Comparison of ENCODE assay signal across 21 cellular contexts in genomic region chr10:30353851-30354250, GRCh38. TPM values are rescaled to one million over a fixed set of nuclear protein-coding genes. Genes with fewer than 3 reads are reported as not detected.
DNase-seq lines count a peak whose midpoint lies in the region; ATAC-seq, FAIRE-seq and TF ChIP-seq lines count a peak whose summit lies in the region.
"Had no signal": no experiment of that assay in that cellular context is flagged by ENCODE, and none has a peak within 500 bp of the region (broad histone marks: within the 10 kb centered on the region; RNA-seq: fewer than 3 reads in every experiment).

No MANE protein-coding gene starts in this region.

- H3F3A ChIP-seq in GM23248 (ENCODE audit: insufficient read depth) = peaks cover 16% of the 10 kb centered on the region; the same call in 1 of the 2 replicates

- H3K4me2 ChIP-seq in GM23248 (ENCODE audit: unreplicated experiment) = peak overlapping the region; percentile 6

- H3K4me3 ChIP-seq in GM23248 = no peak overlapping the region
- H3K4me3 ChIP-seq in suprapubic skin = no peak overlapping the region
- H3K4me3 ChIP-seq: stomach had no signal

- ATAC-seq in SK-N-SH treated with all-trans-retinoic acid at 6 μM for 48 hours = peak; percentile 60
- ATAC-seq: T-helper 17 cell had no signal

- no peaks in the 10 kb centered on the region for H4K20me1 ChIP-seq in GM23248 (ENCODE audit: insufficient read depth)

- TF ChIP-seq CTCF in suprapubic skin (IDR thresholded peaks at IDR 0.05) = no peak

- peak overlapping the region; percentile 72 for H3K27ac ChIP-seq in GM23248
- no peak overlapping the region for H3K27ac ChIP-seq in suprapubic skin
- H3K27ac ChIP-seq: RWPE1, stomach had no signal

- no peaks in the 10 kb centered on the region for H3K9me2 ChIP-seq in GM23248 (ENCODE audit: insufficient read depth)

- in situ Hi-C loops in GM23248 (cut with MboI) = no loop called here

- no peak overlapping the region for H2AFZ ChIP-seq in GM23248

- TF ChIP-seq POLR2A in suprapubic skin (IDR thresholded peaks at IDR 0.05) = no peak

- DNase-seq in GM23248 (peak; percentile 93), fibroblast of peridontal ligament (ENCODE audit: extremely low read depth) (peak; percentile 82), urothelium cell line (ENCODE audit: low spot score) (peak; percentile 27), SW 1271 (lab: John Stamatoyannopoulos, UW) (no peak), HuH-7.5 (ENCODE audit: low spot score) (no peak), suprapubic skin (ENCODE audit: low spot score in 2 of 2) (no peak)
- DNase-seq: activated CD4-positive, CD25-positive, alpha-beta regulatory T cell treated with anti-CD3 and anti-CD28 coated beads, Interleukin-2, amount 50 U/mL, for 72 hours; activated CD8-positive, alpha-beta memory T cell treated with anti-CD3 and anti-CD28 coated beads, Interleukin-2, amount 50 U/mL, for 4 hours; activated naive CD4-positive, alpha-beta T cell treated with anti-CD3 and anti-CD28 coated beads, Interleukin-2, amount 50 U/mL, for 16 hours; central memory CD4-positive, alpha-beta T cell; COR-L47; MM.1S; NCI-H2107; NCI-H69; stimulated activated CD4-positive, alpha-beta T cell treated with anti-CD3 and anti-CD28 coated beads, Interleukin-12 subunit alpha, Interleukin-12 subunit beta, amount 100 ng/mL, for 4 hours; stomach; T-helper 17 cell had no signal

- no peak for TF ChIP-seq EP300 in suprapubic skin (IDR thresholded peaks at IDR 0.05)

- H3K4me1 ChIP-seq in GM23248 (ENCODE audit: insufficient read depth) = peaks cover 24% of the 10 kb centered on the region
- H3K4me1 ChIP-seq in suprapubic skin = peaks cover 4% of the 10 kb centered on the region

- no peak overlapping the region for H3K9ac ChIP-seq in GM23248

- H3K36me3 ChIP-seq in GM23248 (ENCODE audit: low read depth) (no peaks in the 10 kb centered on the region), suprapubic skin (no peaks in the 10 kb centered on the region)
- H3K36me3 ChIP-seq: stomach had no signal

- H3K79me2 ChIP-seq in GM23248 (ENCODE audit: insufficient read depth) = peaks cover 2% of the 10 kb centered on the region

- FAIRE-seq in urothelium cell line (lab: Jason Lieb, UNC) = no peak
- FAIRE-seq: endometrium, G401.6 had no signal

- H3K27me3 ChIP-seq in GM23248 (replicated peaks; ENCODE audit: insufficient read depth) (no peaks in the 10 kb centered on the region), suprapubic skin (peaks cover 5% of the 10 kb centered on the region)

- 31 to 39% methylated on average over 2 of the region's 2 CpGs for WGBS in GM23248 (ENCODE audit: low coverage in 1 of 2, low lambda C conversion rate in 2 of 2, missing lambda C conversion rate in 2 of 2), 2 experiments
- WGBS in suprapubic skin = 73% methylated on average over 2 of the region's 2 CpGs

- no peaks in the 10 kb centered on the region for H3K9me3 ChIP-seq in GM23248 (ENCODE audit: low read depth)
- H3K9me3 ChIP-seq in suprapubic skin = no peaks in the 10 kb centered on the region
- H3K9me3 ChIP-seq: stomach had no signal

TF ChIP-seq in SK-N-SH treated with all-trans-retinoic acid at 6 μM for 48 hours, 23 proteins besides CTCF, POLR2A, EP300 and RAD21:
- TF ChIP-seq, protein P1, sequence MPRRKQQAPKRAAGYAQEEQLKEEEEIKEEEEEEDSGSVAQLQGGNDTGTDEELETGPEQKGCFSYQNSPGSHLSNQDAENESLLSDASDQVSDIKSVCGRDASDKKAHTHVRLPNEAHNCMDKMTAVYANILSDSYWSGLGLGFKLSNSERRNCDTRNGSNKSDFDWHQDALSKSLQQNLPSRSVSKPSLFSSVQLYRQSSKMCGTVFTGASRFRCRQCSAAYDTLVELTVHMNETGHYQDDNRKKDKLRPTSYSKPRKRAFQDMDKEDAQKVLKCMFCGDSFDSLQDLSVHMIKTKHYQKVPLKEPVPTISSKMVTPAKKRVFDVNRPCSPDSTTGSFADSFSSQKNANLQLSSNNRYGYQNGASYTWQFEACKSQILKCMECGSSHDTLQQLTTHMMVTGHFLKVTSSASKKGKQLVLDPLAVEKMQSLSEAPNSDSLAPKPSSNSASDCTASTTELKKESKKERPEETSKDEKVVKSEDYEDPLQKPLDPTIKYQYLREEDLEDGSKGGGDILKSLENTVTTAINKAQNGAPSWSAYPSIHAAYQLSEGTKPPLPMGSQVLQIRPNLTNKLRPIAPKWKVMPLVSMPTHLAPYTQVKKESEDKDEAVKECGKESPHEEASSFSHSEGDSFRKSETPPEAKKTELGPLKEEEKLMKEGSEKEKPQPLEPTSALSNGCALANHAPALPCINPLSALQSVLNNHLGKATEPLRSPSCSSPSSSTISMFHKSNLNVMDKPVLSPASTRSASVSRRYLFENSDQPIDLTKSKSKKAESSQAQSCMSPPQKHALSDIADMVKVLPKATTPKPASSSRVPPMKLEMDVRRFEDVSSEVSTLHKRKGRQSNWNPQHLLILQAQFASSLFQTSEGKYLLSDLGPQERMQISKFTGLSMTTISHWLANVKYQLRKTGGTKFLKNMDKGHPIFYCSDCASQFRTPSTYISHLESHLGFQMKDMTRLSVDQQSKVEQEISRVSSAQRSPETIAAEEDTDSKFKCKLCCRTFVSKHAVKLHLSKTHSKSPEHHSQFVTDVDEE (CRISPR knock-in tag; IDR thresholded peaks at IDR 0.05) = no peak
- TF ChIP-seq ZFP30 (CRISPR knock-in tag; IDR thresholded peaks at IDR 0.05) = no peak
- TF ChIP-seq BACH2 (CRISPR knock-in tag; IDR thresholded peaks at IDR 0.05; ENCODE audit: borderline replicate concordance) = no peak

RNA-seq across cellular contexts. Expression of gene MTPAP, which starts 4.8 kb away (rescaled TPM):
- total RNA-seq in GM23248 (2014; rRNA removed; shearing (Covaris generic)) = 8.9 and 15.6 TPM in 2 replicates
- polyA plus RNA-seq in GM23248 (2016; fragmentation: Nextera tagmentation; extraction: Ambion mirVana) = 25.1 and 28.9 TPM in 2 replicates
- 10 to 100 TPM; 17.7 to 25.7 (median 18.2) TPM for total RNA-seq in suprapubic skin

Comparison
In these comparisons a context has a peak if more than half of its experiments do, and no peak if none do; other contexts are left out.
1. DNase-seq: peak in GM23248 (single experiment), fibroblast of peridontal ligament (single experiment) and urothelium cell line (single experiment); none in SW 1271 (0 of 2), HuH-7.5 (single experiment) and suprapubic skin (0 of 2).